20 cellular contexts compared by ENCODE assay signal in genomic region chr7:34837826-34838225, GRCh38.
DNase-seq lines count a peak whose midpoint lies in the region; ATAC-seq, FAIRE-seq and TF ChIP-seq lines count a peak whose summit lies in the region.
"Had no signal": no experiment of that assay in that cellular context is flagged by ENCODE, and none has a peak within 500 bp of the region (broad histone marks: within the 10 kb centered on the region; RNA-seq: fewer than 3 reads in every experiment).

No MANE protein-coding gene starts in this region.

- H3K9me3 ChIP-seq in A673 (ENCODE audit: low read depth, low read length, poor library complexity, severe bottlenecking), result no peaks in the 10 kb centered on the region
- H3K9me3 ChIP-seq in HEK293 (ENCODE audit: control insufficient read depth, insufficient read depth, low read depth, low read length), result no peaks in the 10 kb centered on the region
- no peaks in the 10 kb centered on the region for H3K9me3 ChIP-seq in endothelial cell of umbilical vein (replicated peaks; ENCODE audit: control insufficient read depth, insufficient read depth, low read length)
- no peaks in the 10 kb centered on the region for H3K9me3 ChIP-seq in testis
- H3K9me3 ChIP-seq: HAP-1, neutrophil, thyroid gland had no signal

- H3K36me3 ChIP-seq in A673 (ENCODE audit: insufficient read depth, low read length, poor library complexity, severe bottlenecking), result no peaks in the 10 kb centered on the region
- H3K36me3 ChIP-seq in HEK293 (ENCODE audit: control insufficient read depth in 2 of 2, insufficient read depth in 1 of 2, low read length in 2 of 2), result no peaks in the 10 kb centered on the region
- H3K36me3 ChIP-seq in endothelial cell of umbilical vein (ENCODE audit: control insufficient read depth in 2 of 2, extremely low read depth in 1 of 2, insufficient read depth in 2 of 2, low read length in 2 of 2), result no peaks in the 10 kb centered on the region
- H3K36me3 ChIP-seq in testis (ENCODE audit: low read depth, missing control alignments), result no peaks in the 10 kb centered on the region
- H3K36me3 ChIP-seq: HAP-1, neutrophil, thyroid gland had no signal

- CTCF ChIA-PET in A673 (lab: Charles Lee), result no interaction called here
- CTCF ChIA-PET in HEK293 (lab: Yijun Ruan, JAX), result interaction anchor here (2.1 kb wide), 1 partner anchor 14 kb away, joined by 7 read pairs; no protein-coding TSS in a partner anchor
- CTCF ChIA-PET in endothelial cell of umbilical vein (lab: Charles Lee), result interaction anchor here (0.6 to 3.5 kb wide), 3 partner anchors 12 to 14 kb away, joined by 3 to 17 read pairs (median 3); no protein-coding TSS in a partner anchor

- H3K27me3 ChIP-seq in A673 (replicated peaks; ENCODE audit: insufficient read depth, low read depth, low read length, poor library complexity) (no peaks in the 10 kb centered on the region), endothelial cell of umbilical vein (ENCODE audit: control insufficient read depth in 2 of 2, insufficient read depth in 2 of 2, low read length in 2 of 2) (no peaks in the 10 kb centered on the region), testis (no peaks in the 10 kb centered on the region)
- H3K27me3 ChIP-seq: neutrophil, thyroid gland had no signal

- H3K27ac ChIP-seq in A673 (ENCODE audit: low read depth, low read length, poor library complexity, severe bottlenecking), result no peak overlapping the region
- H3K27ac ChIP-seq in HEK293 (ENCODE audit: extremely low read depth, low read depth, low read length), result no peak overlapping the region
- H3K27ac ChIP-seq in endothelial cell of umbilical vein (ENCODE audit: insufficient read depth, low read depth, low read length), result peak overlapping the region; percentile 3
- no peak overlapping the region for H3K27ac ChIP-seq in testis
- H3K27ac ChIP-seq: neutrophil, thyroid gland had no signal

- no peaks in the 10 kb centered on the region for H3K9me1 ChIP-seq in endothelial cell of umbilical vein (replicated peaks; ENCODE audit: control insufficient read depth, extremely low read depth, insufficient read depth, low read length)

- TF ChIP-seq POLR2A in endothelial cell of umbilical vein (IDR thresholded peaks at IDR 0.05; ENCODE audit: low read depth, low read length) (no peak), testis (IDR thresholded peaks at IDR 0.05) (no peak)

- TF ChIP-seq CTCF in A673 (conservative IDR thresholded peaks at IDR 0.05; ENCODE audit: low read depth, low read length), result no peak
- TF ChIP-seq CTCF in HEK293 (tag by site-specific recombination; IDR thresholded peaks at IDR 0.05), result no peak
- no peak for TF ChIP-seq CTCF in endothelial cell of umbilical vein (IDR thresholded peaks at IDR 0.05; ENCODE audit: extremely low read depth in 1 of 2, insufficient read depth in 1 of 2, low read depth in 1 of 2, low read length in 2 of 2)
- TF ChIP-seq CTCF in testis (IDR thresholded peaks at IDR 0.05), result no peak

- peak overlapping the region; percentile 40 for H3K4me2 ChIP-seq in endothelial cell of umbilical vein (ENCODE audit: insufficient read depth, low read length)

- H2AFZ ChIP-seq in endothelial cell of umbilical vein (ENCODE audit: low read depth, low read length), result peak overlapping the region; percentile 84

- H3K4me1 ChIP-seq in A673 (ENCODE audit: insufficient read depth, low read length, poor library complexity, severe bottlenecking) (peaks cover 12% of the 10 kb centered on the region), HEK293 (ENCODE audit: control insufficient read depth, insufficient read depth, low read length) (no peaks in the 10 kb centered on the region), endothelial cell of umbilical vein (ENCODE audit: control insufficient read depth, extremely low read depth, insufficient read depth, low read length) (peaks cover 14% of the 10 kb centered on the region), testis (no peaks in the 10 kb centered on the region)
- H3K4me1 ChIP-seq: HAP-1, thyroid gland had no signal

- no peaks in the 10 kb centered on the region for H4K20me1 ChIP-seq in endothelial cell of umbilical vein (replicated peaks; ENCODE audit: control insufficient read depth, extremely low read depth, insufficient read depth, low read length)

- no peak overlapping the region for H3K9ac ChIP-seq in endothelial cell of umbilical vein (replicated peaks; ENCODE audit: extremely low read depth, insufficient read depth, low read length)

- no peaks in the 10 kb centered on the region for H3K79me2 ChIP-seq in endothelial cell of umbilical vein (ENCODE audit: control insufficient read depth, insufficient read depth, low read length)

- whole genome bisulfite sequencing in testis, 2 donors, result 63 to 75% methylated on average over 2 of the region's 2 CpGs

- ATAC-seq in SK-N-SH treated with all-trans-retinoic acid at 6 μM for 48 hours, result peak; percentile 54
- ATAC-seq in GM18517 (IDR thresholded peaks at IDR 0.05; ENCODE audit: unreplicated experiment), result no peak
- ATAC-seq in GM18498 (IDR thresholded peaks at IDR 0.05; ENCODE audit: unreplicated experiment), result no peak
- no peak for ATAC-seq in GM19397 (IDR thresholded peaks at IDR 0.05; ENCODE audit: unreplicated experiment)

- intact Hi-C loops in A673 (cut with micrococcal nuclease; ENCODE audit: unreplicated experiment) (no loop called here), endothelial cell of umbilical vein (cut with micrococcal nuclease) (loop anchor here (2.0 to 5.0 kb wide), 2 partner anchors 13 to 199 kb away; partner anchors contain the start of gene DPY19L1), testis (cut with DNase I; ENCODE audit: low total_unique reads) (no loop called here)

- POLR2A ChIA-PET in A673 (lab: Charles Lee; ENCODE audit: low non-redundant PET) (no interaction called here), HEK293 (lab: Yijun Ruan, JAX) (no interaction called here), endothelial cell of umbilical vein (lab: Charles Lee) (no interaction called here)

- dilution Hi-C loops in endothelial cell of umbilical vein (cut with MboI; ENCODE audit: extremely low pct_ligation_motif_present, low sequenced_read_pairs), result no loop called here

- no peak for FAIRE-seq in endothelial cell of umbilical vein (lab: Jason Lieb, UNC)

- DNase-seq in A673 (ENCODE audit: low spot score) (peak; percentile 18), endothelial cell of umbilical vein (ENCODE audit: low read depth, low spot score) (no peak), testis (no peak)
- DNase-seq: activated CD4-positive, alpha-beta T cell treated with anti-CD3 and anti-CD28 coated beads, Interleukin-2, amount 10 ng/mL, durations not matched to agents 7 days and 5 days; activated naive CD8-positive, alpha-beta T cell treated with anti-CD3 and anti-CD28 coated beads for 36 hours; activated T-cell treated with anti-CD3 and anti-CD28 coated beads, Interleukin-2, amount 50 U/mL, for 24 hours; Calu3; erythroblast; NCI-H1436 treated with DMSO at 0.1 percent for 48 hours; SHP77 treated with DMSO at 0.1 percent for 48 hours; stimulated activated CD4-positive, alpha-beta T cell treated with anti-CD3 and anti-CD28 coated beads, Interleukin-4, amount 100 ng/mL, for 24 hours; T1000; thyroid gland had no signal

- H3K4me3 ChIP-seq in A673 (ENCODE audit: low read depth, low read length, poor library complexity, severe bottlenecking) (no peak overlapping the region), HEK293 (ENCODE audit: low read depth, low read length) (no peak overlapping the region), endothelial cell of umbilical vein (replicated peaks in 1 of 3; ENCODE audit: insufficient read depth in 1 of 3, low read depth in 1 of 3, low read length in 3 of 3) (peak overlapping the region in 1 of 3 experiments; percentile 10), testis (no peak overlapping the region)
- H3K4me3 ChIP-seq: HAP-1, thyroid gland had no signal

- BruUV-seq in A673 (replicated peaks; lab: Mats Ljungman, UMichigan) (no TSS peak), endothelial cell of umbilical vein (replicated peaks; lab: Mats Ljungman, UMichigan) (no TSS peak)

TF ChIP-seq in HEK293, 187 proteins besides CTCF, POLR2A, EP300 and RAD21:
- TF ChIP-seq ZIC2 (tag by site-specific recombination; IDR thresholded peaks at IDR 0.05) (peak; percentile 46; the same call in 1 of the 2 replicates), SCRT1 (tag by site-specific recombination; IDR thresholded peaks at IDR 0.05; ENCODE audit: borderline replicate concordance) (no peak)

TF ChIP-seq in SK-N-SH treated with all-trans-retinoic acid at 6 μM for 48 hours, 23 proteins besides CTCF, POLR2A, EP300 and RAD21 (continues in another document):
- TF ChIP-seq ARNTL (CRISPR knock-in tag; IDR thresholded peaks at IDR 0.05; ENCODE audit: borderline replicate concordance, low read depth) (no peak), ZFP3 (CRISPR knock-in tag; IDR thresholded peaks at IDR 0.05) (no peak), ZNF8 (CRISPR knock-in tag; IDR thresholded peaks at IDR 0.05) (no peak), ZNF565 (CRISPR knock-in tag; conservative IDR thresholded peaks at IDR 0.05; ENCODE audit: low read depth) (no peak)

TF ChIP-seq in endothelial cell of umbilical vein, 7 proteins besides CTCF, POLR2A, EP300 and RAD21:
- TF ChIP-seq MAX (IDR thresholded peaks at IDR 0.05; ENCODE audit: insufficient read depth, insufficient read length), result no peak
- TF ChIP-seq MYC (IDR thresholded peaks at IDR 0.05; ENCODE audit: low read depth, low read length), result no peak
- no peak for TF ChIP-seq JUN (IDR thresholded peaks at IDR 0.05; ENCODE audit: borderline replicate concordance, insufficient read depth, insufficient read length, low read depth)
- no peak for TF ChIP-seq FOS (IDR thresholded peaks at IDR 0.05; ENCODE audit: borderline replicate concordance, insufficient read depth, low read length)
- TF ChIP-seq GATA2 (IDR thresholded peaks at IDR 0.05; ENCODE audit: insufficient read depth, insufficient read length, low read depth, low read length), result no peak
- TF ChIP-seq EZH2 (IDR thresholded peaks at IDR 0.05; ENCODE audit: borderline replicate concordance, low read depth, low read length, severe bottlenecking), result no peak
- TF ChIP-seq POLR2AphosphoS5 (IDR thresholded peaks at IDR 0.05; ENCODE audit: insufficient read depth, low read depth, low read length), result no peak
